8 cellular contexts compared by ENCODE assay signal in the genomic region with DNA sequence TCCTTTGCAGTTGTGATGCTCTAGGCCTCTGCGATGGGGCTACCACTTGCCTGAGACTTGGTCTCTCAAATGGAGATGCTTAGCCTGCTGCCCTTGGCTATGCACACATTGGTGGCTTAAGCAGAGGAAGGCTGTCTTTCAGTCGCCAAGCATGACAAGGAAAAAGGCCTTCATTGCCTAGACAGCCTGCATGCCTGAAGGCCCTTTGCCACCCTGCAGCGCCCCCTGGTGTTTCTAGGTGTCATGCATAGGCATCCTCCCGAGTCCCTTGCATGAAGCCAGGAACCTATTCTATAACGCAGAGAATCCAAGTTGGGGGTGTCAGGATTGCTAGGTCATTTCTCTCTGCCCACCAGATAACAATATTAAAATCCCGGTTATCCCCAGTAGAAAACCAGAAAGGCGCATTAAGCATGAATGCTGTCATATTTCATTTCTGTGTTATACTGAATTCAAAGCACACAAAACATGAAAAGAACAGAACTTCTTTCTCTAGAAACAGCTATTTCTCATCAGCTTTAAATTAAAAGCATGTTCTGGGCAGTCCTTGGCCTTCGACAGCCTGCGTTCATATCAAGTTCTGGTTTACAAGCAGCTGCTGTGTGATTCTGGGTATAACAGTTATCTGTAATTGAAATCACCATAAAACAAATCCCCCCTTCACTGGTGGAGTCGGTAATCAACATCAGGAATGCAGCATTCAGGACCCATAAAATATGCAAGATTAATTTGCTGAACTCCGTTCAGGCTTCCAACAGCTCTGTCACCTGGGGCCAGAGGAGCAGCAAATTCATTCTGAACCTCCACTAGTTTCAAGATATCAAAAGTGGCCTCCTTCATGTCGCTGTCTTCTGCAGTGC. TPM values are rescaled to one million over a fixed set of nuclear protein-coding genes. Genes with fewer than 3 reads are reported as not detected.
DNase-seq lines count a peak whose midpoint lies in the region; ATAC-seq, FAIRE-seq and TF ChIP-seq lines count a peak whose summit lies in the region.

No MANE protein-coding gene starts in this region.

- H3K4me1 ChIP-seq in BE2C (no peaks in the 10 kb centered on the region), pancreas (no peaks in the 10 kb centered on the region)

- 26 to 31% methylated on average over 12 of the region's 12 CpGs for WGBS in pancreas, 2 donors

- FAIRE-seq in pancreas (lab: Jason Lieb, UNC), result no peak

- H3K27me3 ChIP-seq in BE2C (no peaks in the 10 kb centered on the region; the same call in 1 of the 2 replicates), pancreas (no peaks in the 10 kb centered on the region)

- no peak overlapping the region for H3K4me3 ChIP-seq in BE2C (ENCODE audit: low read depth, low read length)
- no peak overlapping the region for H3K4me3 ChIP-seq in fibroblast of villous mesenchyme (ENCODE audit: low read depth, low read length)
- H3K4me3 ChIP-seq in pancreas, result no peak overlapping the region

- H3K27ac ChIP-seq in pancreas, result no peak overlapping the region

- ATAC-seq in GM18511 (IDR thresholded peaks at IDR 0.05; ENCODE audit: unreplicated experiment), result peak; percentile 93
- ATAC-seq in HG03108 (IDR thresholded peaks at IDR 0.05; ENCODE audit: unreplicated experiment), result peak; percentile 58
- ATAC-seq in pancreas, result peak in 3 of 4 donors; percentile 71 to 88 (median 82)
- no peak for ATAC-seq in HG03175 (IDR thresholded peaks at IDR 0.05; ENCODE audit: unreplicated experiment)

- H3K36me3 ChIP-seq in BE2C (no peaks in the 10 kb centered on the region), pancreas (no peaks in the 10 kb centered on the region)

- DNase-seq in BE2C (peak; percentile 87), NCI-H460 (ENCODE audit: extremely low read depth, low read depth) (peak; percentile 80), fibroblast of villous mesenchyme (ENCODE audit: low read depth) (peak; percentile 64), pancreas (peak; percentile 54 to 92 (median 78))
- DNase-seq in activated CD8-positive, alpha-beta memory T cell treated with anti-CD3 and anti-CD28 coated beads for 24 hours, result peak; percentile 59

- TF ChIP-seq CTCF in BE2C (IDR thresholded peaks at IDR 0.05; ENCODE audit: low read depth, low read length) (peak; percentile 87), fibroblast of villous mesenchyme (IDR thresholded peaks at IDR 0.05; ENCODE audit: insufficient read depth, low read depth, low read length) (peak; percentile 86), pancreas (IDR thresholded peaks at IDR 0.05) (peak; percentile 59 to 73 (median 69))

- intact Hi-C loops in pancreas (cut with DNase I), result loop anchor here in 2 of 3 donors (10.0 kb wide), 1 partner anchor 180 kb away; no protein-coding TSS in a partner anchor

- no peaks in the 10 kb centered on the region for H3K9me3 ChIP-seq in BE2C
- H3K9me3 ChIP-seq in pancreas, result no peaks in the 10 kb centered on the region

RNA-seq across cellular contexts. Expression of gene TRPC7, which starts 59.7 kb away (rescaled TPM):
- polyA plus RNA-seq in BE2C (2012; ENCODE audit: insufficient read depth, insufficient read length, low read depth), result not detected
- not detected in 2 replicates for total RNA-seq in NCI-H460 (2014; rRNA removed; shearing (Covaris generic))
- not detected in 2 replicates for polyA plus RNA-seq in NCI-H460 (2014; cell fraction: nucleus; rRNA removed)
- total RNA-seq in fibroblast of villous mesenchyme (not detected in 2 replicates), pancreas (not detected)
- not detected for polyA plus RNA-seq in pancreas
